Comparison of ENCODE assay signal across 18 cellular contexts in genomic region chr21:35220301-35220700, GRCh38.
"Had no signal": no experiment of that assay in that cellular context is flagged by ENCODE, and none has a peak within 500 bp of the region (broad histone marks: within the 10 kb centered on the region; RNA-seq: fewer than 3 reads in every experiment).

No MANE protein-coding gene starts in this region.

- H3K27ac ChIP-seq: cardiac muscle cell, epithelial cell of prostate, lower lobe of right lung, parathyroid adenoma, right lobe of liver had no signal

- H2AFZ ChIP-seq: parathyroid adenoma had no signal

- H3K4me3 ChIP-seq: cardiac muscle cell, lower lobe of right lung, right lobe of liver had no signal

- H3K4me3 Mint-ChIP-seq: activated CD4-positive, alpha-beta T cell treated with anti-CD3 and anti-CD28 coated beads, Interleukin-2, amount 10 ng/mL, durations not matched to agents 7 days and 5 days; activated T-cell treated with anti-CD3 and anti-CD28 coated beads, Interleukin-2, amount 50 U/mL, for 4 hours; endodermal cell; mesothelial cell of epicardium; nephron; stimulated activated memory B cell treated with anti-CD40 and anti-IgM and Interleukin-4, amounts not matched to agents 10 μg/mL and 1 μg/mL and 100 μg/mL, for 72 hours; T-cell had no signal

- H3K9me3 Mint-ChIP-seq: activated T-cell treated with anti-CD3 and anti-CD28 coated beads, Interleukin-2, amount 50 U/mL, for 4 hours; endodermal cell; mesothelial cell of epicardium; stimulated activated memory B cell treated with anti-CD40 and anti-IgM and Interleukin-4, amounts not matched to agents 10 μg/mL and 1 μg/mL and 100 μg/mL, for 72 hours; T-cell had no signal

- H3K79me2 ChIP-seq: parathyroid adenoma had no signal

- H3K9me3 ChIP-seq: lower lobe of right lung, right lobe of liver had no signal

- DNase-seq: activated CD4-positive, alpha-beta T cell treated with anti-CD3 and anti-CD28 coated beads, Interleukin-2, amount 10 ng/mL, durations not matched to agents 7 days and 5 days; activated CD8-positive, alpha-beta memory T cell treated with anti-CD3 and anti-CD28 coated beads, Interleukin-2, amount 50 U/mL, for 4 hours; activated effector memory CD4-positive, alpha-beta T cell treated with anti-CD3 and anti-CD28 coated beads, Interleukin-2, amount 50 U/mL, for 16 hours; activated naive CD4-positive, alpha-beta T cell treated with anti-CD3 and anti-CD28 coated beads, Interleukin-2, amount 50 U/mL, for 16 hours; activated T-cell treated with anti-CD3 and anti-CD28 coated beads, Interleukin-2, amount 50 U/mL, for 4 hours; endodermal cell; hypothalamus; lower lobe of right lung; right lobe of liver; stimulated activated CD4-positive, alpha-beta T cell treated with anti-CD3 and anti-CD28 coated beads, Interleukin-4, amount 100 ng/mL, for 4 hours; T-cell had no signal

- H3K27ac Mint-ChIP-seq: activated CD4-positive, alpha-beta T cell treated with anti-CD3 and anti-CD28 coated beads, Interleukin-2, amount 10 ng/mL, durations not matched to agents 7 days and 5 days; endodermal cell; mesothelial cell of epicardium; nephron; stimulated activated memory B cell treated with anti-CD40 and anti-IgM and Interleukin-4, amounts not matched to agents 10 μg/mL and 1 μg/mL and 100 μg/mL, for 72 hours; T-cell had no signal

- H3K4me1 ChIP-seq: parathyroid adenoma had no signal

- H3K27me3 ChIP-seq: right lobe of liver had no signal

- H3K36me3 ChIP-seq: cardiac muscle cell, lower lobe of right lung, right lobe of liver had no signal

- H3K27me3 Mint-ChIP-seq: stimulated activated memory B cell treated with anti-CD40 and anti-IgM and Interleukin-4, amounts not matched to agents 10 μg/mL and 1 μg/mL and 100 μg/mL, for 72 hours; T-cell had no signal

- H3K9ac ChIP-seq: parathyroid adenoma had no signal

- ATAC-seq: activated CD4-positive, CD25-positive, alpha-beta regulatory T cell treated with anti-CD3 and anti-CD28 coated beads, Interleukin-2, amount 50 U/mL, for 24 hours; activated T-cell treated with anti-CD3 and anti-CD28 coated beads, Interleukin-2, amount 50 U/mL, for 4 hours; lower lobe of right lung; right lobe of liver; stimulated activated memory B cell treated with anti-CD40 and anti-IgM and Interleukin-4, amounts not matched to agents 10 μg/mL and 1 μg/mL and 100 μg/mL, for 72 hours; T-cell had no signal

- H3K36me3 Mint-ChIP-seq: mesothelial cell of epicardium; stimulated activated memory B cell treated with anti-CD40 and anti-IgM and Interleukin-4, amounts not matched to agents 10 μg/mL and 1 μg/mL and 100 μg/mL, for 72 hours; T-cell had no signal
